Comparison of ENCODE assay signal across 28 cellular contexts in genomic region chr5:121688126-121688525, GRCh38.
"Had no signal": no experiment of that assay in that cellular context is flagged by ENCODE, and none has a peak within 500 bp of the region (broad histone marks: within the 10 kb centered on the region; RNA-seq: fewer than 3 reads in every experiment).

No MANE protein-coding gene starts in this region.

- DNase-seq: islet precursor cell; left cardiac atrium; left lung; lower lobe of right lung; mammary epithelial cell; mesenchymal stem cell; midbrain; mucosa of descending colon; naive thymus-derived CD4-positive, alpha-beta T cell; nucleus accumbens; pancreas; psoas muscle; right lobe of liver; stimulated activated CD4-positive, alpha-beta T cell treated with anti-CD3 and anti-CD28 coated beads, Interleukin-1b, Interleukin-23, amount 100 ng/mL, for 48 hours; stimulated activated CD4-positive, alpha-beta T cell treated with anti-CD3 and anti-CD28 coated beads, Interleukin-2, amount 100 ng/mL, for 48 hours; stimulated activated CD4-positive, alpha-beta T cell treated with anti-CD3 and anti-CD28 coated beads, Interleukin-4, amount 100 ng/mL, for 4 hours; stimulated activated CD8-positive, alpha-beta memory T cell treated with anti-CD3 and anti-CD28 coated beads, Interleukin-4, amount 100 ng/mL, for 48 hours; stimulated activated naive CD4-positive, alpha-beta T cell treated with Interleukin-2 at 50 U/mL for 16 hours; stimulated activated naive CD8-positive, alpha-beta T cell treated with anti-CD3 and anti-CD28 coated beads, Interleukin-15, amount 100 ng/mL, for 72 hours; substantia nigra; uterus had no signal

- H3K36me3 ChIP-seq: left lung, lower lobe of right lung, pancreas, right atrium auricular region, right lobe of liver, tibial nerve, uterus had no signal

- H3K27ac Mint-ChIP-seq: naive thymus-derived CD4-positive, alpha-beta T cell; natural killer cell treated with Interleukin-12 subunit alpha and Interleukin-12 subunit beta and Interleukin-15 and Interleukin-18, amount 100 ng/mL, for 72 hours; stimulated activated memory B cell treated with anti-CD40 and anti-IgM and Interleukin-4, amounts not matched to agents 10 μg/mL and 1 μg/mL and 100 μg/mL, for 72 hours; stimulated activated naive CD8-positive, alpha-beta T cell treated with anti-CD3 and anti-CD28 coated beads, Interleukin-15, amount 100 ng/mL, for 72 hours; type B pancreatic cell had no signal

- H3K27me3 Mint-ChIP-seq: naive thymus-derived CD4-positive, alpha-beta T cell; natural killer cell treated with Interleukin-12 subunit alpha and Interleukin-12 subunit beta and Interleukin-15 and Interleukin-18, amount 100 ng/mL, for 72 hours; stimulated activated memory B cell treated with anti-CD40 and anti-IgM and Interleukin-4, amounts not matched to agents 10 μg/mL and 1 μg/mL and 100 μg/mL, for 72 hours; stimulated activated naive CD8-positive, alpha-beta T cell treated with anti-CD3 and anti-CD28 coated beads, Interleukin-15, amount 100 ng/mL, for 72 hours; type B pancreatic cell had no signal

- H3K9me3 ChIP-seq: left lung, lower lobe of right lung, mucosa of descending colon, pancreas, psoas muscle, right atrium auricular region, right lobe of liver, tibial nerve, uterus had no signal

- H3K4me1 Mint-ChIP-seq: naive thymus-derived CD4-positive, alpha-beta T cell; neural crest cell; stimulated activated memory B cell treated with anti-CD40 and anti-IgM and Interleukin-4, amounts not matched to agents 10 μg/mL and 1 μg/mL and 100 μg/mL, for 72 hours; stimulated activated naive CD8-positive, alpha-beta T cell treated with anti-CD3 and anti-CD28 coated beads, Interleukin-15, amount 100 ng/mL, for 72 hours had no signal

- H3K4me3 Mint-ChIP-seq: naive thymus-derived CD4-positive, alpha-beta T cell; natural killer cell treated with Interleukin-12 subunit alpha and Interleukin-12 subunit beta and Interleukin-15 and Interleukin-18, amount 100 ng/mL, for 72 hours; neural crest cell; stimulated activated memory B cell treated with anti-CD40 and anti-IgM and Interleukin-4, amounts not matched to agents 10 μg/mL and 1 μg/mL and 100 μg/mL, for 72 hours; stimulated activated naive CD8-positive, alpha-beta T cell treated with anti-CD3 and anti-CD28 coated beads, Interleukin-15, amount 100 ng/mL, for 72 hours; type B pancreatic cell had no signal

- H3K27me3 ChIP-seq: left lung, pancreas, right atrium auricular region, right lobe of liver, tibial nerve, uterus had no signal

- H3K4me1 ChIP-seq: left lung, lower lobe of right lung, pancreas, psoas muscle, right atrium auricular region, right lobe of liver, tibial nerve, uterus had no signal

- H3K36me3 Mint-ChIP-seq: naive thymus-derived CD4-positive, alpha-beta T cell; natural killer cell treated with Interleukin-12 subunit alpha and Interleukin-12 subunit beta and Interleukin-15 and Interleukin-18, amount 100 ng/mL, for 72 hours; stimulated activated memory B cell treated with anti-CD40 and anti-IgM and Interleukin-4, amounts not matched to agents 10 μg/mL and 1 μg/mL and 100 μg/mL, for 72 hours; type B pancreatic cell had no signal

- H3K4me3 ChIP-seq: left lung, lower lobe of right lung, mucosa of descending colon, pancreas, psoas muscle, right atrium auricular region, right lobe of liver, smooth muscle cell, tibial nerve, uterus had no signal

- H3K9me3 Mint-ChIP-seq: neural crest cell, type B pancreatic cell had no signal

- H3K4me2 ChIP-seq: smooth muscle cell had no signal

- H3K27ac ChIP-seq: left lung, lower lobe of right lung, pancreas, psoas muscle, right atrium auricular region, right lobe of liver, tibial nerve, uterus had no signal

- ATAC-seq: left cardiac atrium; left lung; lower lobe of right lung; mucosa of descending colon; naive thymus-derived CD4-positive, alpha-beta T cell; natural killer cell treated with Interleukin-12 subunit alpha and Interleukin-12 subunit beta and Interleukin-15 and Interleukin-18, amount 100 ng/mL, for 72 hours; pancreas; psoas muscle; stimulated activated memory B cell treated with anti-CD40 and anti-IgM and Interleukin-4, amounts not matched to agents 10 μg/mL and 1 μg/mL and 100 μg/mL, for 72 hours; stimulated activated naive CD8-positive, alpha-beta T cell treated with anti-CD3 and anti-CD28 coated beads, Interleukin-15, amount 100 ng/mL, for 72 hours had no signal
